ENCODE assay signal across 17 cellular contexts in the genomic region with DNA sequence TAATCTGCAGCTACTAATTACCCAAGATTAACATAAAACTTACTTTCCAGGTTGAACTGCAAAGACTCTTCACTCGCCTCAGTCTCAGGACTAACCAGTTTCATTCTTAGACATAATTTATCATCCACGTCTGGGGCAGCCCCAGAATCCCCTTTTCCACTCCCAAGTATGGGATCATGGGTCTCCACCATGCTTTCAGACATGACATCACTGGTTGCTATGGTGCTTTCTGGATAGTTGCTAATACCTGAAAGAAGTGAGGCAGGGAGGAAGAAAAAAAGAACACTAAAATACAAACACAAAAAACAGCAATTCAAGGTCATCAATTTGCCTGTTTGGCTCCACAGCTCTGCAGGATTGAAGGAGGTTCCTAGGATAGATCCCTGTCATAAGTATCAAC.
"Had no signal": no experiment of that assay in that cellular context is flagged by ENCODE, and none has a peak within 500 bp of the region (broad histone marks: within the 10 kb centered on the region; RNA-seq: fewer than 3 reads in every experiment).

No MANE protein-coding gene starts in this region.

- H3K4me1 ChIP-seq: colonic mucosa had no signal

- H3K4me3 ChIP-seq: colonic mucosa, hepatocyte, left ventricle myocardium inferior, mucosa of descending colon, sigmoid colon, skin epidermis had no signal

- H3K4me2 ChIP-seq: hepatocyte had no signal

- H3K9me3 Mint-ChIP-seq: naive thymus-derived CD8-positive, alpha-beta T cell had no signal

- H3K27ac ChIP-seq: colonic mucosa, hepatocyte, left ventricle myocardium inferior, neutrophil, sigmoid colon, skin epidermis had no signal

- ATAC-seq: left cardiac atrium; mucosa of descending colon; naive thymus-derived CD8-positive, alpha-beta T cell had no signal

- DNase-seq: colonic mucosa; dermis blood vessel endothelial cell; foreskin melanocyte; head of caudate nucleus; kidney; left cardiac atrium; left ventricle myocardium inferior; mucosa of descending colon; naive thymus-derived CD8-positive, alpha-beta T cell; sigmoid colon; stimulated activated CD4-positive, alpha-beta T cell treated with anti-CD3 and anti-CD28 coated beads, Interleukin-2, amount 100 ng/mL, for 24 hours; stimulated activated CD4-positive, alpha-beta T cell treated with anti-CD3 and anti-CD28 coated beads, Interleukin-4, amount 100 ng/mL, for 4 hours; stimulated activated naive CD4-positive, alpha-beta T cell treated with Interleukin-2 at 50 U/mL for 16 hours had no signal

- FAIRE-seq: endothelial cell of umbilical vein, kidney had no signal

- H3K4me3 Mint-ChIP-seq: naive thymus-derived CD8-positive, alpha-beta T cell had no signal

- H3K27me3 Mint-ChIP-seq: naive thymus-derived CD8-positive, alpha-beta T cell had no signal

- H3K9me3 ChIP-seq: colonic mucosa, left ventricle myocardium inferior, mucosa of descending colon, neutrophil, sigmoid colon had no signal
